Comparison of ENCODE assay signal across 16 cellular contexts in genomic region chr1:203455706-203456105, GRCh38. TPM values are rescaled to one million over a fixed set of nuclear protein-coding genes. Genes with fewer than 3 reads are reported as not detected.
DNase-seq lines count a peak whose midpoint lies in the region; ATAC-seq and TF ChIP-seq lines count a peak whose summit lies in the region.
"Had no signal": no experiment of that assay in that cellular context is flagged by ENCODE, and none has a peak within 500 bp of the region (broad histone marks: within the 10 kb centered on the region; RNA-seq: fewer than 3 reads in every experiment).

No MANE protein-coding gene starts in this region.

- CTCF ChIA-PET in activated CD4-positive, alpha-beta T cell treated with anti-CD3 and anti-CD28 coated beads for 36 hours (lab: Charles Lee): interaction anchor here (1.5 kb wide), 1 partner anchor 9 kb away, joined by 4 read pairs; no protein-coding TSS in a partner anchor

- peak; percentile 52 for ATAC-seq in GM23338
- ATAC-seq in sciatic nerve: peak; percentile 71
- no peak for ATAC-seq in GM21515 (IDR thresholded peaks at IDR 0.05; ENCODE audit: unreplicated experiment)
- ATAC-seq in activated CD4-positive, alpha-beta T cell treated with anti-CD3 and anti-CD28 coated beads for 36 hours: no peak

- DNase-seq in GM23338 (ENCODE audit: low spot score) (no peak), SJSA1 (ENCODE audit: low read depth in 1 of 2, low spot score in 2 of 2) (no peak), nephron progenitor cell (no peak), sciatic nerve (ENCODE audit: low spot score) (no peak), Peyer's patch (no peak)
- no peak for DNase-seq in activated CD4-positive, alpha-beta T cell treated with anti-CD3 and anti-CD28 coated beads for 36 hours
- DNase-seq: 8988T; AML-193; Caco-2; CD8-positive, alpha-beta memory T cell; DMS53; GF-D8; H7 had no signal

- no peak overlapping the region for H3K4me2 ChIP-seq in GM23338
- H3K4me2 ChIP-seq: BLaER1 had no signal

- H4K20me1 ChIP-seq in GM23338 (replicated peaks; ENCODE audit: insufficient read depth): no peaks in the 10 kb centered on the region
- H4K20me1 ChIP-seq: BLaER1 had no signal

- H3K9me3 ChIP-seq in SJSA1 (replicated peaks): no peaks in the 10 kb centered on the region
- H3K9me3 ChIP-seq in Peyer's patch: no peaks in the 10 kb centered on the region
- H3K9me3 ChIP-seq: BLaER1, Caco-2 had no signal

- intact Hi-C loops in sciatic nerve (cut with DNase I): no loop called here
- intact Hi-C loops in activated CD4-positive, alpha-beta T cell treated with anti-CD3 and anti-CD28 coated beads for 36 hours (cut with DNase I, micrococcal nuclease): no loop called here

- no peaks in the 10 kb centered on the region for H3F3A ChIP-seq in GM23338 (replicated peaks; ENCODE audit: low read depth)

- H3K36me3 Mint-ChIP-seq in GM23338 (ENCODE audit: low read depth): no peaks in the 10 kb centered on the region
- no peaks in the 10 kb centered on the region for H3K36me3 Mint-ChIP-seq in nephron progenitor cell (ENCODE audit: low read depth)
- H3K36me3 Mint-ChIP-seq in activated CD4-positive, alpha-beta T cell treated with anti-CD3 and anti-CD28 coated beads for 36 hours (ENCODE audit: low read depth): no peaks in the 10 kb centered on the region
- H3K36me3 Mint-ChIP-seq: CD8-positive, alpha-beta memory T cell had no signal

- H3K27me3 ChIP-seq in GM23338 (ENCODE audit: insufficient read depth) (no peaks in the 10 kb centered on the region), SJSA1 (replicated peaks) (no peaks in the 10 kb centered on the region), Peyer's patch (no peaks in the 10 kb centered on the region)
- H3K27me3 ChIP-seq: BLaER1 had no signal

- H3K4me1 Mint-ChIP-seq in GM23338 (peaks cover 6% of the 10 kb centered on the region; the same call in 2 of the 3 replicates), nephron progenitor cell (peaks cover 44% of the 10 kb centered on the region)
- no peaks in the 10 kb centered on the region for H3K4me1 Mint-ChIP-seq in activated CD4-positive, alpha-beta T cell treated with anti-CD3 and anti-CD28 coated beads for 36 hours
- H3K4me1 Mint-ChIP-seq: CD8-positive, alpha-beta memory T cell had no signal

- POLR2A ChIA-PET in activated CD4-positive, alpha-beta T cell treated with anti-CD3 and anti-CD28 coated beads for 36 hours (lab: Charles Lee): no interaction called here

- H3K4me3 ChIP-seq in GM23338 (no peak overlapping the region), SJSA1 (no peak overlapping the region), Peyer's patch (no peak overlapping the region)
- H3K4me3 ChIP-seq: BLaER1 had no signal

- H3K4me3 Mint-ChIP-seq in GM23338 (no peak overlapping the region), nephron progenitor cell (no peak overlapping the region)
- no peak overlapping the region for H3K4me3 Mint-ChIP-seq in activated CD4-positive, alpha-beta T cell treated with anti-CD3 and anti-CD28 coated beads for 36 hours
- H3K4me3 Mint-ChIP-seq: CD8-positive, alpha-beta memory T cell had no signal

- TF ChIP-seq CTCF in GM23338 (conservative IDR thresholded peaks at IDR 0.05; ENCODE audit: low read depth in 2 of 2): no peak
- TF ChIP-seq CTCF in nephron progenitor cell (IDR thresholded peaks at IDR 0.05): no peak
- no peak for TF ChIP-seq CTCF in Peyer's patch (IDR thresholded peaks at IDR 0.05)

- H2AFZ ChIP-seq in GM23338: no peak overlapping the region; the same call in 1 of the 2 replicates

- H3K27ac Mint-ChIP-seq in GM23338 (no peak overlapping the region), nephron progenitor cell (peak overlapping the region; percentile 74)
- H3K27ac Mint-ChIP-seq in activated CD4-positive, alpha-beta T cell treated with anti-CD3 and anti-CD28 coated beads for 36 hours: no peak overlapping the region

- H3K9me3 Mint-ChIP-seq in GM23338 (no peaks in the 10 kb centered on the region), nephron progenitor cell (peaks cover 14% of the 10 kb centered on the region)
- H3K9me3 Mint-ChIP-seq in activated CD4-positive, alpha-beta T cell treated with anti-CD3 and anti-CD28 coated beads for 36 hours (ENCODE audit: low read depth): no peaks in the 10 kb centered on the region
- H3K9me3 Mint-ChIP-seq: CD8-positive, alpha-beta memory T cell had no signal

- no peaks in the 10 kb centered on the region for H3K36me3 ChIP-seq in GM23338 (ENCODE audit: insufficient read depth)
- no peaks in the 10 kb centered on the region for H3K36me3 ChIP-seq in SJSA1
- H3K36me3 ChIP-seq in Peyer's patch: no peaks in the 10 kb centered on the region
- H3K36me3 ChIP-seq: BLaER1 had no signal

- no peaks in the 10 kb centered on the region for H3K79me2 ChIP-seq in GM23338 (replicated peaks; ENCODE audit: insufficient read depth)

- H3K27me3 Mint-ChIP-seq in GM23338 (ENCODE audit: insufficient read depth, low read depth, poor library complexity) (peaks cover 6% of the 10 kb centered on the region), nephron progenitor cell (ENCODE audit: low read depth, poor library complexity) (peaks cover 26% of the 10 kb centered on the region)
- H3K27me3 Mint-ChIP-seq in activated CD4-positive, alpha-beta T cell treated with anti-CD3 and anti-CD28 coated beads for 36 hours: peaks cover 19% of the 10 kb centered on the region

- no peak for TF ChIP-seq POLR2A in Peyer's patch (IDR thresholded peaks at IDR 0.05)

- H3K4me1 ChIP-seq in GM23338 (ENCODE audit: insufficient read depth) (no peaks in the 10 kb centered on the region), SJSA1 (replicated peaks) (peaks cover 47% of the 10 kb centered on the region), Peyer's patch (no peaks in the 10 kb centered on the region)
- H3K4me1 ChIP-seq: Caco-2 had no signal

- no peak overlapping the region for H3K27ac ChIP-seq in GM23338 (ENCODE audit: low read depth)
- peak overlapping the region; percentile 74 for H3K27ac ChIP-seq in SJSA1
- no peak overlapping the region for H3K27ac ChIP-seq in Peyer's patch
- H3K27ac ChIP-seq: BLaER1 had no signal

- no peaks in the 10 kb centered on the region for H3K9me2 ChIP-seq in GM23338 (ENCODE audit: insufficient read depth)

TF ChIP-seq in GM23338, 12 proteins besides CTCF, POLR2A, EP300 and RAD21 (continues in another document):
- TF ChIP-seq JUNB (IDR thresholded peaks at IDR 0.05; ENCODE audit: unreplicated experiment) (no peak), NANOG (IDR thresholded peaks at IDR 0.05; ENCODE audit: borderline replicate concordance) (no peak), REST (IDR thresholded peaks at IDR 0.05; ENCODE audit: unreplicated experiment) (no peak), ZNF331 (CRISPR knock-in tag; IDR thresholded peaks at IDR 0.05; ENCODE audit: low read depth) (no peak), CREB1 (CRISPR knock-in tag; IDR thresholded peaks at IDR 0.05; ENCODE audit: low read depth) (no peak), EZH2phosphoT487 (IDR thresholded peaks at IDR 0.05; ENCODE audit: unreplicated experiment) (no peak), EZH2 (IDR thresholded peaks at IDR 0.05; ENCODE audit: low read depth, unreplicated experiment) (no peak)

RNA-seq across cellular contexts. Expression of gene PRELP, which starts 19.9 kb away (rescaled TPM):
- 0.03 and 0.08 TPM in 2 replicates for total RNA-seq in GM23338 (2014; rRNA removed; shearing (Covaris generic))
- 0.03 and 0.12 TPM in 2 replicates for polyA plus RNA-seq in GM23338 (2016; fragmentation: Nextera tagmentation; extraction: Ambion mirVana)
- not detected in 2 replicates for total RNA-seq in SJSA1 (2014; rRNA removed; shearing (Covaris generic))
- 200 TPM for total RNA-seq in sciatic nerve
- total RNA-seq in Peyer's patch: 10 to 100 TPM in 3 of 4 donors, 1 to 10 TPM in 1; 4.2 to 38.3 (median 18.0) TPM
- total RNA-seq in activated CD4-positive, alpha-beta T cell treated with anti-CD3 and anti-CD28 coated beads for 36 hours: not detected
- total RNA-seq: Caco-2; CD8-positive, alpha-beta memory T cell had no signal
- polyA plus RNA-seq: CD8-positive, alpha-beta memory T cell had no signal

RNA-seq across cellular contexts. Expression of gene OPTC, which starts 38.2 kb away (rescaled TPM):
- total RNA-seq in GM23338 (2014; rRNA removed; shearing (Covaris generic)): 1.0 TPM in 1 of 2 replicates, not detected in the other
- polyA plus RNA-seq in GM23338 (2016; fragmentation: Nextera tagmentation; extraction: Ambion mirVana): 0.26 and 0.50 TPM in 2 replicates
- total RNA-seq in SJSA1 (2014; rRNA removed; shearing (Covaris generic)): not detected in 2 replicates
- total RNA-seq in sciatic nerve (not detected), Peyer's patch (not detected)
- not detected for total RNA-seq in activated CD4-positive, alpha-beta T cell treated with anti-CD3 and anti-CD28 coated beads for 36 hours
- total RNA-seq: Caco-2; CD8-positive, alpha-beta memory T cell; HT-29 had no signal
- polyA plus RNA-seq: CD8-positive, alpha-beta memory T cell had no signal

Comparison
In these comparisons a context has a peak if more than half of its experiments do, and no peak if none do; other contexts are left out.
1. ATAC-seq: peak in GM23338 (single experiment) and sciatic nerve (single experiment); none in GM21515 (single experiment) and activated CD4-positive, alpha-beta T cell treated with anti-CD3 and anti-CD28 coated beads for 36 hours (single experiment).